ENCODE assay signal across 10 cellular contexts in genomic region chr9:121376214-121376830, GRCh38. TPM values are rescaled to one million over a fixed set of nuclear protein-coding genes. Genes with fewer than 3 reads are reported as not detected.
DNase-seq lines count a peak whose midpoint lies in the region; ATAC-seq, FAIRE-seq and TF ChIP-seq lines count a peak whose summit lies in the region.
"Had no signal": no experiment of that assay in that cellular context is flagged by ENCODE, and none has a peak within 500 bp of the region (broad histone marks: within the 10 kb centered on the region; RNA-seq: fewer than 3 reads in every experiment).

No MANE protein-coding gene starts in this region.

- TF ChIP-seq CTCF in 22Rv1 (IDR thresholded peaks at IDR 0.05) (peak; percentile 38), hepatocyte (IDR thresholded peaks at IDR 0.05; ENCODE audit: poor library complexity) (peak; percentile 56)

- H4K8ac ChIP-seq in trophoblast cell (ENCODE audit: low read depth, low read length): no peak overlapping the region

- H3K9ac ChIP-seq in GM23248 (no peak overlapping the region), trophoblast cell (ENCODE audit: low read length) (no peak overlapping the region)

- DNase-seq in GM23248: peak; percentile 64
- no peak for DNase-seq in hepatocyte (ENCODE audit: low spot score)
- no peak for DNase-seq in SIG-M5 (lab: John Stamatoyannopoulos, UW)
- no peak for DNase-seq in trophoblast cell
- DNase-seq: activated T-cell treated with anti-CD3 and anti-CD28 coated beads, Interleukin-2, amount 50 U/mL, for 1 hour had no signal

- H3K79me2 ChIP-seq in GM23248 (ENCODE audit: insufficient read depth) (no peaks in the 10 kb centered on the region), hepatocyte (no peaks in the 10 kb centered on the region), trophoblast cell (ENCODE audit: control insufficient read depth, insufficient read depth, low read length, poor library complexity) (no peaks in the 10 kb centered on the region)

- no peaks in the 10 kb centered on the region for H3K79me1 ChIP-seq in trophoblast cell (ENCODE audit: low read length)

- no peak overlapping the region for H2AK5ac ChIP-seq in trophoblast cell (ENCODE audit: low read length)

- H2BK5ac ChIP-seq in trophoblast cell (ENCODE audit: low read depth, low read length, poor library complexity): no peak overlapping the region

- H3K36me3 ChIP-seq in GM23248 (ENCODE audit: low read depth) (no peaks in the 10 kb centered on the region), hepatocyte (replicated peaks; ENCODE audit: insufficient read depth, low read depth) (no peaks in the 10 kb centered on the region), trophoblast cell (ENCODE audit: control insufficient read depth in 1 of 2, insufficient read depth in 2 of 2, low read length in 2 of 2) (no peaks in the 10 kb centered on the region)
- H3K36me3 ChIP-seq: vagina had no signal

- no peaks in the 10 kb centered on the region for H4K20me1 ChIP-seq in GM23248 (ENCODE audit: insufficient read depth)
- no peaks in the 10 kb centered on the region for H4K20me1 ChIP-seq in hepatocyte (ENCODE audit: insufficient read depth, poor library complexity, severe bottlenecking)

- H2BK120ac ChIP-seq in trophoblast cell (ENCODE audit: insufficient read depth, low read length, poor library complexity): no peak overlapping the region

- no peak overlapping the region for H3K14ac ChIP-seq in trophoblast cell (ENCODE audit: low read length)

- H4K12ac ChIP-seq in trophoblast cell (ENCODE audit: low read depth, low read length): no peak overlapping the region

- H3K23ac ChIP-seq in trophoblast cell (ENCODE audit: low read length): no peak overlapping the region

- H2AFZ ChIP-seq in GM23248 (no peak overlapping the region), hepatocyte (no peak overlapping the region), trophoblast cell (ENCODE audit: insufficient read depth, low read length, poor library complexity) (no peak overlapping the region)

- ATAC-seq in GM21528 (IDR thresholded peaks at IDR 0.05; ENCODE audit: low FRiP score, unreplicated experiment): no peak
- no peak for ATAC-seq in HG02571 (IDR thresholded peaks at IDR 0.05; ENCODE audit: unreplicated experiment)

- H3K9me2 ChIP-seq in GM23248 (ENCODE audit: insufficient read depth) (no peaks in the 10 kb centered on the region), hepatocyte (replicated peaks; ENCODE audit: insufficient read depth) (no peaks in the 10 kb centered on the region)

- no peaks in the 10 kb centered on the region for H3K9me3 ChIP-seq in GM23248 (ENCODE audit: low read depth)
- H3K9me3 ChIP-seq in hepatocyte (ENCODE audit: low read depth): no peaks in the 10 kb centered on the region
- H3K9me3 ChIP-seq in trophoblast cell (ENCODE audit: insufficient read depth, low read depth, low read length): no peaks in the 10 kb centered on the region
- H3K9me3 ChIP-seq: vagina had no signal

- H3K4me3 ChIP-seq in GM23248: no peak overlapping the region
- H3K4me3 ChIP-seq in hepatocyte: no peak overlapping the region
- H3K4me3 ChIP-seq in trophoblast cell (ENCODE audit: low read depth, low read length): no peak overlapping the region
- H3K4me3 ChIP-seq: vagina had no signal

- WGBS in GM23248 (ENCODE audit: low coverage in 1 of 2, low lambda C conversion rate in 2 of 2, missing lambda C conversion rate in 2 of 2), 2 experiments: 76 to 77% methylated on average over 4 of the region's 4 CpGs
- 84% methylated on average over 4 of the region's 4 CpGs for WGBS in hepatocyte (ENCODE audit: low lambda C conversion rate, missing lambda C conversion rate)
- no CpG with 5 or more reads among the region's 4 CpGs for WGBS in trophoblast cell (ENCODE audit: extremely low coverage, insufficient coverage, insufficient read length)

- H2BK12ac ChIP-seq in trophoblast cell (ENCODE audit: low read length): no peak overlapping the region

- H3F3A ChIP-seq in GM23248 (ENCODE audit: insufficient read depth): peaks cover 24% of the 10 kb centered on the region

- H4K91ac ChIP-seq in trophoblast cell (ENCODE audit: low read depth, low read length): no peak overlapping the region

- FAIRE-seq in TTC549 (lab: Jason Lieb, UNC): peak; percentile 78

- H3K18ac ChIP-seq in trophoblast cell (ENCODE audit: low read length): no peak overlapping the region

- H3K27me3 ChIP-seq in GM23248 (replicated peaks; ENCODE audit: insufficient read depth) (no peaks in the 10 kb centered on the region), hepatocyte (no peaks in the 10 kb centered on the region), trophoblast cell (ENCODE audit: insufficient read depth, low read length) (no peaks in the 10 kb centered on the region)
- H3K27me3 ChIP-seq: vagina had no signal

- H3K27ac ChIP-seq in 22Rv1 (no peak overlapping the region), GM23248 (no peak overlapping the region), hepatocyte (no peak overlapping the region), trophoblast cell (ENCODE audit: low read depth, low read length) (no peak overlapping the region)
- H3K27ac ChIP-seq: vagina had no signal

- H3K4ac ChIP-seq in trophoblast cell (ENCODE audit: low read depth, low read length): no peak overlapping the region

- no peak overlapping the region for H3K4me2 ChIP-seq in GM23248 (ENCODE audit: unreplicated experiment)
- no peak overlapping the region for H3K4me2 ChIP-seq in hepatocyte
- no peak overlapping the region for H3K4me2 ChIP-seq in trophoblast cell (ENCODE audit: low read length)

- in situ Hi-C loops in GM23248 (cut with MboI): no loop called here

- peaks cover 14% of the 10 kb centered on the region for H3K4me1 ChIP-seq in GM23248 (ENCODE audit: insufficient read depth)
- peaks cover 21% of the 10 kb centered on the region for H3K4me1 ChIP-seq in hepatocyte (ENCODE audit: insufficient read depth)
- H3K4me1 ChIP-seq in trophoblast cell (ENCODE audit: control insufficient read depth in 1 of 2, insufficient read depth in 2 of 2, low read length in 2 of 2): peaks cover 0 to 3% of the 10 kb centered on the region in 2 experiments

RNA-seq across cellular contexts. Expression of gene STOM, which starts 6.3 kb away (rescaled TPM):
- 67.7 and 68.5 TPM in 2 replicates for total RNA-seq in GM23248 (2014; rRNA removed; shearing (Covaris generic))
- polyA plus RNA-seq in GM23248 (2016; fragmentation: Nextera tagmentation; extraction: Ambion mirVana) (58.0 and 61.9 TPM in 2 replicates), hepatocyte (85.5 and 93.7 TPM in 2 replicates)
- total RNA-seq in hepatocyte: 130 and 156 TPM in 2 replicates
- 125 and 136 TPM in 2 replicates for polyA plus RNA-seq in trophoblast cell (2013)
